ENCODE assay signal across 10 cellular contexts in genomic region chr2:96636772-96637171, GRCh38. TPM values are rescaled to one million over a fixed set of nuclear protein-coding genes. Genes with fewer than 3 reads are reported as not detected.
DNase-seq lines count a peak whose midpoint lies in the region; ATAC-seq, FAIRE-seq and TF ChIP-seq lines count a peak whose summit lies in the region.
"Had no signal": no experiment of that assay in that cellular context is flagged by ENCODE, and none has a peak within 500 bp of the region (broad histone marks: within the 10 kb centered on the region; RNA-seq: fewer than 3 reads in every experiment).

No MANE protein-coding gene starts in this region.

- DNase-seq in HL-60 (ENCODE audit: low read depth in 1 of 2, low spot score in 1 of 2) (peak in 1 of 2 experiments; percentile 11), WTC11 (ENCODE audit: low spot score) (no peak), small intestine (peak; percentile 45), NCI-H226 (no peak), urothelium cell line (ENCODE audit: low spot score) (no peak), posterior vena cava (ENCODE audit: low spot score) (no peak), DMS 273 (lab: John Stamatoyannopoulos, UW; ENCODE audit: unreplicated experiment) (no peak)
- DNase-seq: NCI-H526 treated with DMSO at 0.1 percent for 48 hours; stimulated activated CD4-positive, alpha-beta T cell treated with anti-CD3 and anti-CD28 coated beads, Interleukin-12 subunit alpha, Interleukin-12 subunit beta, amount 100 ng/mL, for 4 hours had no signal

- intact Hi-C loops in posterior vena cava (cut with DNase I) = no loop called here

- H3K36me3 ChIP-seq in small intestine (ENCODE audit: control insufficient read depth in 2 of 2, insufficient read depth in 2 of 2, low read length in 2 of 2) = peaks cover 0 to 2% of the 10 kb centered on the region in 2 donors

- POLR2A ChIA-PET in WTC11 (lab: Charles Lee) = no interaction called here

- WGBS in small intestine, 3 donors = 11 to 36% (median 15%) methylated on average over 10 of the region's 10 CpGs

- H3K27me3 ChIP-seq in HL-60 (ENCODE audit: insufficient read depth, poor library complexity, severe bottlenecking) (no peaks in the 10 kb centered on the region), small intestine (ENCODE audit: control insufficient read depth in 2 of 2, insufficient read depth in 2 of 2, low read length in 2 of 2) (no peaks in the 10 kb centered on the region)

- peaks cover 8 to 14% of the 10 kb centered on the region in 2 donors for H3K4me1 ChIP-seq in small intestine (ENCODE audit: control insufficient read depth in 2 of 2, insufficient read depth in 1 of 2, low read depth in 1 of 2, low read length in 1 of 2)

- peak overlapping the region; percentile 89 for H3K4me3 Mint-ChIP-seq in WTC11

- TF ChIP-seq CTCF in HL-60 (IDR thresholded peaks at IDR 0.05; ENCODE audit: insufficient read depth, low read length) = no peak
- no peak for TF ChIP-seq CTCF in WTC11 (IDR thresholded peaks at IDR 0.05)

- H3K27ac Mint-ChIP-seq in WTC11 = no peak overlapping the region

- CTCF ChIA-PET in WTC11 (lab: Charles Lee) = interaction anchor here (1.3 kb wide), 1 partner anchor 13 kb away, joined by 3 read pairs; no protein-coding TSS in a partner anchor

- no peaks in the 10 kb centered on the region for H3K9me3 Mint-ChIP-seq in WTC11

- peaks cover 12% of the 10 kb centered on the region for H3K36me3 Mint-ChIP-seq in WTC11

- H3K9me3 ChIP-seq in small intestine (ENCODE audit: control insufficient read depth, low read depth) = no peaks in the 10 kb centered on the region

- FAIRE-seq in small intestine (lab: Jason Lieb, UNC) (no peak), urothelium cell line (lab: Jason Lieb, UNC) (no peak)

- ATAC-seq in WTC11 = no peak

- H3K4me3 ChIP-seq in HL-60 (replicated peaks; ENCODE audit: insufficient read depth, low read length) (peak overlapping the region; percentile 63), iPS-11a (ENCODE audit: low read depth, low read length) (peak overlapping the region; percentile 64), small intestine (ENCODE audit: low read depth in 1 of 2, low read length in 2 of 2) (peak overlapping the region in 1 of 2 donors; percentile 75)

- H3K27ac ChIP-seq in HL-60 (replicated peaks) (peak overlapping the region; percentile 78), small intestine (ENCODE audit: low read depth in 1 of 2, low read length in 1 of 2) (peak overlapping the region in 1 of 2 donors; percentile 96)

- H3K27me3 Mint-ChIP-seq in WTC11 (ENCODE audit: low read depth) = peaks cover 9% of the 10 kb centered on the region

- peaks cover 15% of the 10 kb centered on the region for H3K4me1 Mint-ChIP-seq in WTC11

TF ChIP-seq in WTC11, 78 proteins besides CTCF, POLR2A, EP300 and RAD21:
- TF ChIP-seq ARID4B (CRISPR knock-in tag; IDR thresholded peaks at IDR 0.05; ENCODE audit: borderline replicate concordance) (no peak), GTF2I (CRISPR knock-in tag; conservative IDR thresholded peaks at IDR 0.05) (no peak), FOXK1 (CRISPR knock-in tag; IDR thresholded peaks at IDR 0.05) (no peak), IRF2 (CRISPR knock-in tag; IDR thresholded peaks at IDR 0.05; ENCODE audit: borderline replicate concordance, low read depth) (no peak), USF1 (CRISPR knock-in tag; IDR thresholded peaks at IDR 0.05) (no peak), JAZF1 (CRISPR knock-in tag; IDR thresholded peaks at IDR 0.05) (no peak), CDX4 (CRISPR knock-in tag; IDR thresholded peaks at IDR 0.05; ENCODE audit: borderline replicate concordance) (no peak)
TF ChIP-seq in WTC11: peak in this region for 0.

RNA-seq across cellular contexts. Expression of gene KANSL3, which starts 1.3 kb away (rescaled TPM):
- total RNA-seq in WTC11 (2021) (28.3 to 32.5 TPM (median 29.2 TPM) in 3 replicates), posterior vena cava (10 to 100 TPM; 34.0 to 36.1 TPM)
- polyA plus RNA-seq in small intestine = 10 to 100 TPM; 13.5 to 18.2 (median 17.9) TPM

RNA-seq across cellular contexts. Expression of gene FER1L5, which starts 5.8 kb away (rescaled TPM):
- total RNA-seq in WTC11 (2021) (1.1 to 1.4 TPM (median 1.1 TPM) in 3 replicates), posterior vena cava (under 1 TPM in 1 of 2 donors, not detected in 1; 0.05 TPM)
- under 1 TPM in 1 of 3 donors, not detected in 2; 0.09 TPM for polyA plus RNA-seq in small intestine
